Comparison of ENCODE assay signal across 13 cellular contexts in genomic region chr6:75609639-75610590, GRCh38. TPM values are rescaled to one million over a fixed set of nuclear protein-coding genes. Genes with fewer than 3 reads are reported as not detected.
A peak's percentile ranks its signal among the peaks of the same experiment; 100 is the strongest.
DNase-seq lines count a peak whose midpoint lies in the region; ATAC-seq and TF ChIP-seq lines count a peak whose summit lies in the region.
"Had no signal": no experiment of that assay in that cellular context is flagged by ENCODE, and none has a peak within 500 bp of the region (broad histone marks: within the 10 kb centered on the region; RNA-seq: fewer than 3 reads in every experiment).

No MANE protein-coding gene starts in this region.

- H3K27me3 ChIP-seq in DOHH2 (ENCODE audit: control insufficient read depth, low read length) (no peaks in the 10 kb centered on the region), MG63 (no peaks in the 10 kb centered on the region), neural progenitor cell (no peaks in the 10 kb centered on the region), MM.1S (replicated peaks; ENCODE audit: insufficient read depth, low read length) (no peaks in the 10 kb centered on the region)
- H3K27me3 ChIP-seq: brain microvascular endothelial cell, heart left ventricle had no signal

- H3K4me3 Mint-ChIP-seq in neural progenitor cell: no peak overlapping the region
- H3K4me3 Mint-ChIP-seq: activated CD4-positive, alpha-beta T cell treated with anti-CD3 and anti-CD28 coated beads, Interleukin-2, amount 10 ng/mL, durations not matched to agents 7 days and 5 days had no signal

- H3K4me3 ChIP-seq in DOHH2 (ENCODE audit: low read length) (no peak overlapping the region), MG63 (no peak overlapping the region), coronary artery (no peak overlapping the region), neural progenitor cell (no peak overlapping the region), MM.1S (ENCODE audit: low read length) (no peak overlapping the region)
- H3K4me3 ChIP-seq: heart left ventricle had no signal

- H3K9me2 ChIP-seq in DOHH2 (replicated peaks; ENCODE audit: control insufficient read depth, low read length) (no peaks in the 10 kb centered on the region), MM.1S (replicated peaks; ENCODE audit: insufficient read depth, low read length) (no peaks in the 10 kb centered on the region)

- ATAC-seq in GM19351 (IDR thresholded peaks at IDR 0.05; ENCODE audit: unreplicated experiment): no peak

- H4K20me1 ChIP-seq in DOHH2 (ENCODE audit: control insufficient read depth, insufficient read depth, low read depth, low read length): peaks cover 66% of the 10 kb centered on the region
- H4K20me1 ChIP-seq in neural progenitor cell (ENCODE audit: low read depth): peaks cover 70% of the 10 kb centered on the region
- H4K20me1 ChIP-seq in MM.1S (ENCODE audit: insufficient read depth, low read length): peaks cover 33% of the 10 kb centered on the region

- no peak overlapping the region for H3K27ac ChIP-seq in DOHH2 (ENCODE audit: low read depth, low read length)
- peak overlapping the region; percentile 7 to 13 for H3K27ac ChIP-seq in coronary artery
- peak overlapping the region; percentile 27 for H3K27ac ChIP-seq in neural progenitor cell
- H3K27ac ChIP-seq in MM.1S (ENCODE audit: low read length): no peak overlapping the region
- H3K27ac ChIP-seq: brain microvascular endothelial cell had no signal

- peaks cover 100% of the 10 kb centered on the region for H3K79me2 ChIP-seq in DOHH2 (ENCODE audit: control insufficient read depth, low read length)
- H3K79me2 ChIP-seq in neural progenitor cell (ENCODE audit: low read depth): peaks cover 100% of the 10 kb centered on the region
- H3K79me2 ChIP-seq in MM.1S (ENCODE audit: low read length): peaks cover 100% of the 10 kb centered on the region

- no peak overlapping the region for H2AFZ ChIP-seq in neural progenitor cell (replicated peaks)
- no peak overlapping the region for H2AFZ ChIP-seq in MM.1S (ENCODE audit: low read length)

- H3F3A ChIP-seq in DOHH2 (ENCODE audit: control insufficient read depth, insufficient read depth): peaks cover 11% of the 10 kb centered on the region
- H3F3A ChIP-seq in neural progenitor cell (ENCODE audit: low read depth): no peaks in the 10 kb centered on the region
- H3F3A ChIP-seq in MM.1S (ENCODE audit: insufficient read depth, low read length): no peaks in the 10 kb centered on the region

- no peaks in the 10 kb centered on the region for H3K9me3 ChIP-seq in DOHH2 (ENCODE audit: control insufficient read depth, insufficient read depth, low read length)
- H3K9me3 ChIP-seq in MG63: no peaks in the 10 kb centered on the region
- no peaks in the 10 kb centered on the region for H3K9me3 ChIP-seq in neural progenitor cell (ENCODE audit: low read depth)
- no peaks in the 10 kb centered on the region for H3K9me3 ChIP-seq in MM.1S (replicated peaks; ENCODE audit: insufficient read depth, low read length)
- H3K9me3 ChIP-seq: heart left ventricle had no signal

- peaks cover 2% of the 10 kb centered on the region for H3K4me1 Mint-ChIP-seq in neural progenitor cell

- DNase-seq in MG63 (peak; percentile 62), coronary artery (ENCODE audit: low spot score) (no peak), neural progenitor cell (ENCODE audit: low spot score) (no peak), NCI-H128 (lab: John Stamatoyannopoulos, UW; ENCODE audit: unreplicated experiment) (no peak), MM.1S (no peak), T-helper 2 cell (no peak)
- DNase-seq: activated CD4-positive, alpha-beta T cell treated with anti-CD3 and anti-CD28 coated beads, Interleukin-2, amount 10 ng/mL, durations not matched to agents 7 days and 5 days; brain microvascular endothelial cell; heart left ventricle; SHP77; stimulated activated naive CD4-positive, alpha-beta T cell treated with Interleukin-2 at 50 U/mL for 16 hours had no signal

- H3K27me3 Mint-ChIP-seq in neural progenitor cell (ENCODE audit: insufficient read depth, low read depth): no peaks in the 10 kb centered on the region
- H3K27me3 Mint-ChIP-seq: activated CD4-positive, alpha-beta T cell treated with anti-CD3 and anti-CD28 coated beads, Interleukin-2, amount 10 ng/mL, durations not matched to agents 7 days and 5 days had no signal

- peaks cover 57% of the 10 kb centered on the region for H3K36me3 Mint-ChIP-seq in neural progenitor cell

- no peak overlapping the region for H3K27ac Mint-ChIP-seq in neural progenitor cell
- H3K27ac Mint-ChIP-seq: activated CD4-positive, alpha-beta T cell treated with anti-CD3 and anti-CD28 coated beads, Interleukin-2, amount 10 ng/mL, durations not matched to agents 7 days and 5 days had no signal

- peaks cover 15% of the 10 kb centered on the region for H3K36me3 ChIP-seq in DOHH2 (ENCODE audit: control insufficient read depth, low read length)
- peaks cover 15% of the 10 kb centered on the region for H3K36me3 ChIP-seq in MG63
- no peaks in the 10 kb centered on the region for H3K36me3 ChIP-seq in neural progenitor cell
- H3K36me3 ChIP-seq in MM.1S (replicated peaks; ENCODE audit: insufficient read depth, low read length): no peaks in the 10 kb centered on the region
- H3K36me3 ChIP-seq: brain microvascular endothelial cell, heart left ventricle had no signal

- TF ChIP-seq CTCF in DOHH2 (IDR thresholded peaks at IDR 0.05; ENCODE audit: low read depth, low read length, poor library complexity, severe bottlenecking): no peak
- TF ChIP-seq CTCF in coronary artery (IDR thresholded peaks at IDR 0.05): no peak
- no peak for TF ChIP-seq CTCF in neural progenitor cell (IDR thresholded peaks at IDR 0.05)
- no peak for TF ChIP-seq CTCF in MM.1S (IDR thresholded peaks at IDR 0.05; ENCODE audit: low read length)

- peaks cover 46% of the 10 kb centered on the region for H3K9me3 Mint-ChIP-seq in neural progenitor cell
- H3K9me3 Mint-ChIP-seq: activated CD4-positive, alpha-beta T cell treated with anti-CD3 and anti-CD28 coated beads, Interleukin-2, amount 10 ng/mL, durations not matched to agents 7 days and 5 days had no signal

- H3K9ac ChIP-seq in neural progenitor cell: no peak overlapping the region
- no peak overlapping the region for H3K9ac ChIP-seq in MM.1S (ENCODE audit: low read length)

- peak overlapping the region; percentile 56; the same call in 1 of the 2 replicates for H3K4me2 ChIP-seq in DOHH2 (ENCODE audit: low read length)
- H3K4me2 ChIP-seq in neural progenitor cell: no peak overlapping the region
- H3K4me2 ChIP-seq in MM.1S (ENCODE audit: low read depth, low read length): no peak overlapping the region

- peaks cover 80% of the 10 kb centered on the region for H3K4me1 ChIP-seq in DOHH2 (ENCODE audit: control insufficient read depth, low read length)
- peaks cover 18% of the 10 kb centered on the region for H3K4me1 ChIP-seq in neural progenitor cell
- peaks cover 29% of the 10 kb centered on the region for H3K4me1 ChIP-seq in MM.1S (ENCODE audit: low read length)

RNA-seq across cellular contexts. Expression of gene SENP6, which starts 8.2 kb away (rescaled TPM):
- 40.6 and 69.9 TPM in 2 replicates for total RNA-seq in MG63 (2014; rRNA removed; shearing (Covaris generic); ENCODE audit: low replicate concordance)
- 108 and 202 TPM in 2 replicates for total RNA-seq in neural progenitor cell (ENCODE audit: low replicate concordance)

Comparison
In these comparisons a context has a peak if more than half of its experiments do, and no peak if none do; other contexts are left out.
1. H3K27ac ChIP-seq: peak in coronary artery (2 of 2) and neural progenitor cell (single experiment); none in DOHH2 (single experiment) and MM.1S (single experiment).